ENCODE assay signal across 26 cellular contexts in genomic region chr20:1805161-1805581, GRCh38.
DNase-seq lines count a peak whose midpoint lies in the region; ATAC-seq and TF ChIP-seq lines count a peak whose summit lies in the region.
"Had no signal": no experiment of that assay in that cellular context is flagged by ENCODE, and none has a peak within 500 bp of the region (broad histone marks: within the 10 kb centered on the region; RNA-seq: fewer than 3 reads in every experiment).

No MANE protein-coding gene starts in this region.

- DNase-seq in 8988T (peak; percentile 54), NT2/D1 (ENCODE audit: low read depth, low spot score) (no peak), epithelial cell of esophagus (ENCODE audit: low read depth) (peak; percentile 30), neural crest cell (ENCODE audit: low read depth, low spot score) (no peak), endothelial cell (ENCODE audit: low spot score) (no peak), H4 (ENCODE audit: low spot score) (no peak)
- no peak for DNase-seq in activated CD4-positive, CD25-positive, alpha-beta regulatory T cell treated with anti-CD3 and anti-CD28 coated beads, Interleukin-2, amount 50 U/mL, for 72 hours
- DNase-seq: activated CD8-positive, alpha-beta memory T cell treated with anti-CD3 and anti-CD28 coated beads for 24 hours; activated naive CD8-positive, alpha-beta T cell treated with anti-CD3 and anti-CD28 coated beads, Interleukin-2, amount 10 ng/mL, durations not matched to agents 7 days and 5 days; CD4-positive, alpha-beta memory T cell; DND-41; effector CD4-positive, alpha-beta T cell; GOT3; heart left ventricle; immature natural killer cell; KBM-7; MV-4-11; NCI-H187; SHP77 treated with DMSO at 0.1 percent for 48 hours; testis; WERI-Rb-1 had no signal

- H3K9me3 ChIP-seq in NT2/D1 (ENCODE audit: insufficient read depth, low read length) = no peaks in the 10 kb centered on the region
- H3K9me3 ChIP-seq: heart left ventricle, testis had no signal

- H3K9me3 Mint-ChIP-seq in neural crest cell (no peaks in the 10 kb centered on the region), endothelial cell (ENCODE audit: unreplicated experiment) (no peaks in the 10 kb centered on the region)
- H3K9me3 Mint-ChIP-seq: activated naive CD8-positive, alpha-beta T cell treated with anti-CD3 and anti-CD28 coated beads, Interleukin-2, amount 10 ng/mL, durations not matched to agents 7 days and 5 days; activated T-helper 1 cell treated with anti-CD3 and anti-CD28 coated beads, Interleukin-12 subunit alpha, Interleukin-12 subunit beta, Interleukin-2, Interleukin-4 antibody, amounts not matched to agents 30 ng/mL and 10 ng/mL and 1 ng/mL, durations not matched to agents 14 hours and 24 hours and 36 hours; CD4-positive, alpha-beta memory T cell; memory B cell; natural killer cell treated with Interleukin-12 subunit alpha and Interleukin-12 subunit beta and Interleukin-15 and Interleukin-18, amount 100 ng/mL, for 72 hours; T-helper 1 cell treated with Interleukin-12 subunit alpha and Interleukin-12 subunit beta and Interleukin-4 antibody, amounts not matched to agents 30 μg/mL and 1 μg/mL, for 36 hours had no signal

- no peak overlapping the region for H3K27ac Mint-ChIP-seq in neural crest cell (ENCODE audit: unreplicated experiment)
- no peak overlapping the region for H3K27ac Mint-ChIP-seq in endothelial cell (ENCODE audit: unreplicated experiment)
- H3K27ac Mint-ChIP-seq: activated naive CD8-positive, alpha-beta T cell treated with anti-CD3 and anti-CD28 coated beads, Interleukin-2, amount 10 ng/mL, durations not matched to agents 7 days and 5 days; activated T-helper 1 cell treated with anti-CD3 and anti-CD28 coated beads, Interleukin-12 subunit alpha, Interleukin-12 subunit beta, Interleukin-2, Interleukin-4 antibody, amounts not matched to agents 30 ng/mL and 10 ng/mL and 1 ng/mL, durations not matched to agents 14 hours and 24 hours and 36 hours; immature natural killer cell; natural killer cell treated with Interleukin-12 subunit alpha and Interleukin-12 subunit beta and Interleukin-15 and Interleukin-18, amount 100 ng/mL, for 72 hours; T-helper 1 cell treated with Interleukin-12 subunit alpha and Interleukin-12 subunit beta and Interleukin-4 antibody, amounts not matched to agents 30 μg/mL and 1 μg/mL, for 36 hours had no signal

- H3K9ac ChIP-seq in NT2/D1 (ENCODE audit: insufficient read length, low read depth) = peak overlapping the region; percentile 32

- no peaks in the 10 kb centered on the region for H3K36me3 ChIP-seq in NT2/D1 (ENCODE audit: insufficient read depth, insufficient read length, low read length)
- H3K36me3 ChIP-seq: heart left ventricle, WERI-Rb-1 had no signal

- H3K4me1 Mint-ChIP-seq in neural crest cell (peaks cover 26% of the 10 kb centered on the region), endothelial cell (ENCODE audit: unreplicated experiment) (peaks cover 41% of the 10 kb centered on the region)
- H3K4me1 Mint-ChIP-seq: immature natural killer cell had no signal

- H3K27me3 Mint-ChIP-seq in neural crest cell (ENCODE audit: low read depth) (peaks cover 16% of the 10 kb centered on the region), endothelial cell (ENCODE audit: unreplicated experiment) (peaks cover 15% of the 10 kb centered on the region)
- H3K27me3 Mint-ChIP-seq: memory B cell had no signal

- peaks cover 22% of the 10 kb centered on the region for H3K27me3 ChIP-seq in NT2/D1 (ENCODE audit: insufficient read depth, insufficient read length)
- H3K27me3 ChIP-seq: heart left ventricle, testis had no signal

- peak overlapping the region; percentile 80 for H3K4me3 Mint-ChIP-seq in neural crest cell
- no peak overlapping the region for H3K4me3 Mint-ChIP-seq in endothelial cell (ENCODE audit: unreplicated experiment)
- H3K4me3 Mint-ChIP-seq: activated naive CD8-positive, alpha-beta T cell treated with anti-CD3 and anti-CD28 coated beads, Interleukin-2, amount 10 ng/mL, durations not matched to agents 7 days and 5 days; activated T-helper 1 cell treated with anti-CD3 and anti-CD28 coated beads, Interleukin-12 subunit alpha, Interleukin-12 subunit beta, Interleukin-2, Interleukin-4 antibody, amounts not matched to agents 30 ng/mL and 10 ng/mL and 1 ng/mL, durations not matched to agents 14 hours and 24 hours and 36 hours; immature natural killer cell; memory B cell; natural killer cell treated with Interleukin-12 subunit alpha and Interleukin-12 subunit beta and Interleukin-15 and Interleukin-18, amount 100 ng/mL, for 72 hours; T-helper 1 cell treated with Interleukin-12 subunit alpha and Interleukin-12 subunit beta and Interleukin-4 antibody, amounts not matched to agents 30 μg/mL and 1 μg/mL, for 36 hours had no signal

- H3K4me1 ChIP-seq in NT2/D1 (ENCODE audit: insufficient read depth, insufficient read length) = peaks cover 12% of the 10 kb centered on the region
- H3K4me1 ChIP-seq: testis had no signal

- H3K4me3 ChIP-seq in NT2/D1 (ENCODE audit: insufficient read length, low read depth) (no peak overlapping the region), epithelial cell of esophagus (ENCODE audit: low read length) (no peak overlapping the region)
- H3K4me3 ChIP-seq: heart left ventricle, testis had no signal

- no peak for TF ChIP-seq CTCF in epithelial cell of esophagus (IDR thresholded peaks at IDR 0.05; ENCODE audit: insufficient read depth, low read depth, low read length, missing control alignments)
- TF ChIP-seq CTCF in neural crest cell (conservative IDR thresholded peaks at IDR 0.05) = no peak
- no peak for TF ChIP-seq CTCF in endothelial cell (IDR thresholded peaks at IDR 0.05; ENCODE audit: unreplicated experiment)

- H3K36me3 Mint-ChIP-seq in neural crest cell (ENCODE audit: low read depth) = no peaks in the 10 kb centered on the region
- H3K36me3 Mint-ChIP-seq in endothelial cell (ENCODE audit: low read depth, unreplicated experiment) = no peaks in the 10 kb centered on the region
- H3K36me3 Mint-ChIP-seq: activated naive CD8-positive, alpha-beta T cell treated with anti-CD3 and anti-CD28 coated beads, Interleukin-2, amount 10 ng/mL, durations not matched to agents 7 days and 5 days; CD4-positive, alpha-beta memory T cell; immature natural killer cell; memory B cell; natural killer cell treated with Interleukin-12 subunit alpha and Interleukin-12 subunit beta and Interleukin-15 and Interleukin-18, amount 100 ng/mL, for 72 hours had no signal

- ATAC-seq in HG03378 (IDR thresholded peaks at IDR 0.05; ENCODE audit: unreplicated experiment) = no peak
- ATAC-seq: heart left ventricle; natural killer cell treated with Interleukin-12 subunit alpha and Interleukin-12 subunit beta and Interleukin-15 and Interleukin-18, amount 100 ng/mL, for 72 hours had no signal

Comparison
In these comparisons a context has a peak if more than half of its experiments do, and no peak if none do; other contexts are left out.
1. DNase-seq: peak in 8988T (single experiment) and epithelial cell of esophagus (single experiment); none in NT2/D1 (single experiment), neural crest cell (single experiment), endothelial cell (single experiment), H4 (single experiment) and activated CD4-positive, CD25-positive, alpha-beta regulatory T cell treated with anti-CD3 and anti-CD28 coated beads, Interleukin-2, amount 50 U/mL, for 72 hours (single experiment).